In genomic region chr10:125472037-125472607, GRCh38 we compare ENCODE assay signal across 23 cellular contexts.
DNase-seq lines count a peak whose midpoint lies in the region; ATAC-seq and TF ChIP-seq lines count a peak whose summit lies in the region.
"Had no signal": no experiment of that assay in that cellular context is flagged by ENCODE, and none has a peak within 500 bp of the region (broad histone marks: within the 10 kb centered on the region; RNA-seq: fewer than 3 reads in every experiment).

No MANE protein-coding gene starts in this region.

- H3K4me3 ChIP-seq in mammary epithelial cell (replicated peaks in 1 of 3; ENCODE audit: insufficient read depth in 1 of 3, low read depth in 2 of 3, low read length in 3 of 3) (no peak overlapping the region), transverse colon (no peak overlapping the region), testis (no peak overlapping the region)
- H3K4me3 ChIP-seq: GM12878, GM23338, SJCRH30 had no signal

- TF ChIP-seq EP300 in transverse colon (IDR thresholded peaks at IDR 0.05; ENCODE audit: low read depth), result no peak

- CTCF ChIA-PET in mammary epithelial cell (lab: Charles Lee; ENCODE audit: low non-redundant PET), result no interaction called here

- no peaks in the 10 kb centered on the region for H3K9me3 ChIP-seq in mammary epithelial cell (replicated peaks; ENCODE audit: insufficient read depth, low read length)
- no peaks in the 10 kb centered on the region for H3K9me3 ChIP-seq in transverse colon
- H3K9me3 ChIP-seq in testis, result no peaks in the 10 kb centered on the region
- H3K9me3 ChIP-seq: BE2C, SJCRH30 had no signal

- H2AFZ ChIP-seq in mammary epithelial cell (ENCODE audit: low read depth, low read length), result no peak overlapping the region

- in situ Hi-C loops in mammary epithelial cell (cut with MboI; ENCODE audit: low sequenced_read_pairs in 2 of 2), result no loop called here
- in situ Hi-C loops in transverse colon (cut with MboI; ENCODE audit: low pct_ligation_motif_present in 1 of 4, low pct_unique_long_range_greater_than_20kb in 1 of 4, low sequenced_read_pairs in 3 of 4), result no loop called here

- no peaks in the 10 kb centered on the region for H4K20me1 ChIP-seq in mammary epithelial cell (ENCODE audit: insufficient read depth, low read length)

- no peak overlapping the region for H3K4me2 ChIP-seq in mammary epithelial cell (ENCODE audit: insufficient read depth, low read depth, low read length)
- H3K4me2 ChIP-seq: GM23338 had no signal

- no peaks in the 10 kb centered on the region for H3K36me3 ChIP-seq in mammary epithelial cell (ENCODE audit: insufficient read depth, low read length)
- no peaks in the 10 kb centered on the region for H3K36me3 ChIP-seq in transverse colon
- H3K36me3 ChIP-seq in testis (ENCODE audit: low read depth, missing control alignments), result no peaks in the 10 kb centered on the region
- H3K36me3 ChIP-seq: BE2C, SJCRH30 had no signal

- intact Hi-C loops in mammary epithelial cell (cut with micrococcal nuclease), result no loop called here
- intact Hi-C loops in transverse colon (cut with DNase I; ENCODE audit: low total_unique reads), result no loop called here
- intact Hi-C loops in testis (cut with DNase I; ENCODE audit: low total_unique reads), result no loop called here

- peak; percentile 15 for ATAC-seq in left lobe of liver
- ATAC-seq in stimulated activated naive CD8-positive, alpha-beta T cell treated with anti-CD3 and anti-CD28 coated beads, Interleukin-15, Interleukin-2, amounts not matched to agents 100 U/mL and 50 U/mL, for 24 hours, result no peak
- ATAC-seq: GM12878, GM23338, HCT116 had no signal

- H3K4me1 ChIP-seq in mammary epithelial cell (ENCODE audit: insufficient read depth, low read length) (no peaks in the 10 kb centered on the region), transverse colon (no peaks in the 10 kb centered on the region), testis (no peaks in the 10 kb centered on the region)
- H3K4me1 ChIP-seq: BE2C, SJCRH30 had no signal

- DNase-seq in NCI-H1417 (lab: John Stamatoyannopoulos, UW), result peak in 2 of 3 experiments; percentile 21 to 74
- DNase-seq in NCI-H1417 treated with DMSO at 0.1 percent for 48 hours (lab: John Stamatoyannopoulos, UW), result no peak
- peak; percentile 24 for DNase-seq in mammary epithelial cell
- no peak for DNase-seq in left lobe of liver (ENCODE audit: low spot score)
- DNase-seq in transverse colon, result peak; percentile 56
- no peak for DNase-seq in stimulated activated naive CD8-positive, alpha-beta T cell treated with anti-CD3 and anti-CD28 coated beads, Interleukin-15, Interleukin-2, amounts not matched to agents 100 U/mL and 50 U/mL, for 24 hours
- no peak for DNase-seq in erythroblast (lab: John Stamatoyannopoulos, UW)
- DNase-seq in testis, result no peak
- DNase-seq: 8988T; BE2C; Calu3; CD4-positive, alpha-beta T cell; GDM1; MM.1S; NCI-H1092 treated with DMSO at 0.1 percent for 48 hours; NCI-H187; NCI-H446; NCI-H69; RPMI8226; SJCRH30 had no signal

- dilution Hi-C loops in mammary epithelial cell (cut with HindIII; ENCODE audit: low sequenced_read_pairs), result no loop called here

- H3K27ac ChIP-seq in mammary epithelial cell (ENCODE audit: insufficient read depth, low read depth, low read length) (no peak overlapping the region), transverse colon (no peak overlapping the region), testis (no peak overlapping the region)
- H3K27ac ChIP-seq: SJCRH30 had no signal

- no peak for TF ChIP-seq CTCF in mammary epithelial cell (conservative IDR thresholded peaks at IDR 0.05 in 1 of 2, IDR thresholded peaks at IDR 0.05 in 1 of 2; ENCODE audit: extremely low read depth in 1 of 2, insufficient read depth in 1 of 2, low read depth in 1 of 2, low read length in 2 of 2)
- no peak for TF ChIP-seq CTCF in transverse colon (IDR thresholded peaks at IDR 0.05)
- TF ChIP-seq CTCF in testis (IDR thresholded peaks at IDR 0.05), result no peak

- H3K27me3 ChIP-seq in mammary epithelial cell (ENCODE audit: insufficient read depth, low read length), result peaks cover 25% of the 10 kb centered on the region
- H3K27me3 ChIP-seq in transverse colon, result peaks cover 12% of the 10 kb centered on the region
- H3K27me3 ChIP-seq in testis, result no peaks in the 10 kb centered on the region
- H3K27me3 ChIP-seq: SJCRH30 had no signal

- no peaks in the 10 kb centered on the region for H3K79me2 ChIP-seq in mammary epithelial cell (ENCODE audit: insufficient read depth, low read length)

- no peak overlapping the region for H3K9ac ChIP-seq in mammary epithelial cell (ENCODE audit: insufficient read depth, low read length)

- no peak for TF ChIP-seq POLR2A in transverse colon (IDR thresholded peaks at IDR 0.05)
- no peak for TF ChIP-seq POLR2A in erythroblast (IDR thresholded peaks at IDR 0.05; ENCODE audit: low read length)
- TF ChIP-seq POLR2A in testis (IDR thresholded peaks at IDR 0.05), result no peak

- 62% methylated on average over 4 of the region's 4 CpGs for WGBS in mammary epithelial cell (ENCODE audit: low coverage, missing lambda C conversion rate)
- 56 to 75% methylated on average over 1 to 4 of the region's 4 CpGs for WGBS in transverse colon (ENCODE audit: low coverage in 1 of 2), 2 donors
- 90 to 95% methylated on average over 4 of the region's 4 CpGs for WGBS in testis, 2 donors

- no TSS peak for BruUV-seq in mammary epithelial cell (replicated peaks; lab: Mats Ljungman, UMichigan)

Comparison
In these comparisons a context has a peak if more than half of its experiments do, and no peak if none do; other contexts are left out.
1. DNase-seq: peak in NCI-H1417 (2 of 3), mammary epithelial cell (single experiment) and transverse colon (single experiment); none in NCI-H1417 treated with DMSO at 0.1 percent for 48 hours (single experiment), left lobe of liver (single experiment), stimulated activated naive CD8-positive, alpha-beta T cell treated with anti-CD3 and anti-CD28 coated beads, Interleukin-15, Interleukin-2, amounts not matched to agents 100 U/mL and 50 U/mL, for 24 hours (single experiment), erythroblast (0 of 2) and testis (single experiment).